27 cellular contexts compared by ENCODE assay signal in genomic region chr11:44506375-44507016, GRCh38. TPM values are rescaled to one million over a fixed set of nuclear protein-coding genes. Genes with fewer than 3 reads are reported as not detected.
A peak's percentile ranks its signal among the peaks of the same experiment; 100 is the strongest.
DNase-seq lines count a peak whose midpoint lies in the region; ATAC-seq and FAIRE-seq lines count a peak whose summit lies in the region.
"Had no signal": no experiment of that assay in that cellular context is flagged by ENCODE, and none has a peak within 500 bp of the region (broad histone marks: within the 10 kb centered on the region; RNA-seq: fewer than 3 reads in every experiment).

No MANE protein-coding gene starts in this region.

- no peaks in the 10 kb centered on the region for H3K4me1 ChIP-seq in GM23248 (ENCODE audit: insufficient read depth)
- H3K4me1 ChIP-seq in right cardiac atrium (ENCODE audit: control insufficient read depth, insufficient read depth, low read length) = no peaks in the 10 kb centered on the region
- H3K4me1 ChIP-seq: transverse colon had no signal

- H3K9me3 ChIP-seq in GM23248 (ENCODE audit: low read depth) (no peaks in the 10 kb centered on the region), right cardiac atrium (ENCODE audit: control insufficient read depth, low read length) (no peaks in the 10 kb centered on the region)
- H3K9me3 ChIP-seq: transverse colon had no signal

- DNase-seq in ACHN (peak; percentile 25), GM23248 (peak; percentile 11), RCC 7860 (ENCODE audit: low spot score) (peak; percentile 33), left kidney (ENCODE audit: low read depth, low spot score) (peak; percentile 77), right cardiac atrium (no peak), superior temporal gyrus (ENCODE audit: extremely low spot score) (no peak), AG08396 (ENCODE audit: low spot score) (no peak)
- DNase-seq: activated CD8-positive, alpha-beta T cell treated with anti-CD3 and anti-CD28 coated beads, Interleukin-2, amount 10 ng/mL, durations not matched to agents 7 days and 5 days; activated naive CD4-positive, alpha-beta T cell; activated T-cell treated with anti-CD3 and anti-CD28 coated beads, Interleukin-2, amount 50 U/mL, for 1 hour; CD4-positive, CD25-positive, alpha-beta regulatory T cell; DMS 273 treated with DMSO at 0.1 percent for 48 hours; endodermal cell; H7; left cardiac atrium; mesenchymal stem cell; naive B cell; NCI-H1694 treated with DMSO at 0.1 percent for 48 hours; NCI-H69; retina; Right ventricle myocardium superior; stimulated activated CD4-positive, alpha-beta T cell treated with anti-CD3 and anti-CD28 coated beads, Interleukin-12 subunit alpha, Interleukin-12 subunit beta, amount 100 ng/mL, for 4 hours; stimulated activated naive CD8-positive, alpha-beta T cell treated with anti-CD3 and anti-CD28 coated beads, Interleukin-15, amount 100 ng/mL, for 72 hours; transverse colon had no signal

- no peaks in the 10 kb centered on the region for H3K79me2 ChIP-seq in GM23248 (ENCODE audit: insufficient read depth)

- 25 to 29% methylated on average over 7 of the region's 7 CpGs for WGBS in GM23248 (ENCODE audit: low coverage in 1 of 2, low lambda C conversion rate in 2 of 2, missing lambda C conversion rate in 2 of 2), 2 experiments
- 73% methylated on average over 7 of the region's 7 CpGs for WGBS in right cardiac atrium

- H3K4me2 ChIP-seq in GM23248 (ENCODE audit: unreplicated experiment) = no peak overlapping the region

- no peaks in the 10 kb centered on the region for H3F3A ChIP-seq in GM23248 (ENCODE audit: insufficient read depth)

- H3K27ac ChIP-seq in GM23248 = no peak overlapping the region
- H3K27ac ChIP-seq in right cardiac atrium (ENCODE audit: low read length) = no peak overlapping the region
- H3K27ac ChIP-seq: coronary artery, transverse colon had no signal

- intact Hi-C loops in right cardiac atrium (cut with DNase I) = no loop called here

- H3K9ac ChIP-seq in GM23248 = no peak overlapping the region

- ATAC-seq in GM19328 (IDR thresholded peaks at IDR 0.05; ENCODE audit: unreplicated experiment) (no peak), right cardiac atrium (no peak)
- ATAC-seq: activated CD8-positive, alpha-beta T cell treated with anti-CD3 and anti-CD28 coated beads, Interleukin-2, amount 10 ng/mL, durations not matched to agents 7 days and 5 days; left cardiac atrium; stimulated activated naive CD8-positive, alpha-beta T cell treated with anti-CD3 and anti-CD28 coated beads, Interleukin-15, amount 100 ng/mL, for 72 hours had no signal

- H4K20me1 ChIP-seq in GM23248 (ENCODE audit: insufficient read depth) = no peaks in the 10 kb centered on the region

- H3K4me3 ChIP-seq in GM23248 = no peak overlapping the region
- H3K4me3 ChIP-seq in right cardiac atrium (ENCODE audit: low read length) = no peak overlapping the region
- H3K4me3 ChIP-seq: coronary artery, transverse colon had no signal

- H3K27me3 ChIP-seq in GM23248 (replicated peaks; ENCODE audit: insufficient read depth) (peaks cover 14% of the 10 kb centered on the region), right cardiac atrium (ENCODE audit: control insufficient read depth, insufficient read depth) (no peaks in the 10 kb centered on the region)
- H3K27me3 ChIP-seq: transverse colon had no signal

- no peak for FAIRE-seq in RCC 7860 (lab: Jason Lieb, UNC)
- FAIRE-seq: bronchial epithelial cell had no signal

- in situ Hi-C loops in ACHN (cut with HindIII; ENCODE audit: low pct_ligation_motif_present, low pct_unique_long_range_greater_than_20kb, low sequenced_read_pairs) (no loop called here), GM23248 (cut with MboI) (no loop called here)

- no peaks in the 10 kb centered on the region for H3K9me2 ChIP-seq in GM23248 (ENCODE audit: insufficient read depth)

- no peak overlapping the region for H2AFZ ChIP-seq in GM23248

- no peaks in the 10 kb centered on the region for H3K36me3 ChIP-seq in GM23248 (ENCODE audit: low read depth)
- H3K36me3 ChIP-seq: transverse colon had no signal

RNA-seq across cellular contexts. Expression of gene CD82, which starts 59.0 kb away (rescaled TPM):
- total RNA-seq in GM23248 (2014; rRNA removed; shearing (Covaris generic)) = 4.8 and 9.9 TPM in 2 replicates
- polyA plus RNA-seq in GM23248 (2016; fragmentation: Nextera tagmentation; extraction: Ambion mirVana) (6.0 and 8.6 TPM in 2 replicates), right cardiac atrium (23.8 TPM)
- total RNA-seq in right cardiac atrium = 10 to 100 TPM; 16.7 to 33.6 (median 27.3) TPM

Comparison
In these comparisons a context has a peak if more than half of its experiments do, and no peak if none do; other contexts are left out.
1. DNase-seq: peak in ACHN (single experiment), GM23248 (single experiment), RCC 7860 (single experiment) and left kidney (single experiment); none in right cardiac atrium (0 of 3), superior temporal gyrus (single experiment) and AG08396 (single experiment).